Comparison of ENCODE assay signal across 1 cellular context in genomic region chr10:13809447-13809846, GRCh38.
TF ChIP-seq lines count a peak whose summit lies in the region.

No MANE protein-coding gene starts in this region.

TF ChIP-seq in GM12878, 131 proteins besides CTCF, POLR2A, EP300 and RAD21:
- TF ChIP-seq CHD2 (IDR thresholded peaks at IDR 0.05; ENCODE audit: borderline replicate concordance, low read depth, low read length) (no peak), MTA2 (IDR thresholded peaks at IDR 0.05; ENCODE audit: low read depth) (0 out of 2 replicates have a peak, but pooled peaks have one; percentile 3), ZNF384 (IDR thresholded peaks at IDR 0.05; ENCODE audit: borderline replicate concordance, low read depth, low read length) (peak; percentile 24; the same call in 1 of the 2 replicates)
